In genomic region chr3:24373198-24373959, GRCh38 we compare ENCODE assay signal across 1 cellular context.
TF ChIP-seq lines count a peak whose summit lies in the region.

No MANE protein-coding gene starts in this region.

TF ChIP-seq in K562, 482 proteins besides CTCF, POLR2A, EP300 and RAD21 (continued from another document and continues in another):
- peak; percentile 37 for TF ChIP-seq CREB3 (tag; conservative IDR thresholded peaks at IDR 0.05; ENCODE audit: low read depth)
- TF ChIP-seq, protein P1, sequence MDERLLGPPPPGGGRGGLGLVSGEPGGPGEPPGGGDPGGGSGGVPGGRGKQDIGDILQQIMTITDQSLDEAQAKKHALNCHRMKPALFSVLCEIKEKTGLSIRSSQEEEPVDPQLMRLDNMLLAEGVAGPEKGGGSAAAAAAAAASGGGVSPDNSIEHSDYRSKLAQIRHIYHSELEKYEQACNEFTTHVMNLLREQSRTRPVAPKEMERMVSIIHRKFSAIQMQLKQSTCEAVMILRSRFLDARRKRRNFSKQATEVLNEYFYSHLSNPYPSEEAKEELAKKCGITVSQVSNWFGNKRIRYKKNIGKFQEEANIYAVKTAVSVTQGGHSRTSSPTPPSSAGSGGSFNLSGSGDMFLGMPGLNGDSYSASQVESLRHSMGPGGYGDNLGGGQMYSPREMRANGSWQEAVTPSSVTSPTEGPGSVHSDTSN (CRISPR knock-in tag; IDR thresholded peaks at IDR 0.05; ENCODE audit: low read depth), result no peak
- TF ChIP-seq, protein P1 (tag; conservative IDR thresholded peaks at IDR 0.05; ENCODE audit: low read depth), result 0 out of 2 replicates have a peak, but pooled peaks have one; percentile 12
- TF ChIP-seq NBN (IDR thresholded peaks at IDR 0.05; ENCODE audit: low read depth), result no peak
- 0 out of 2 replicates have a peak, but pooled peaks have one; percentile 44 for TF ChIP-seq CEBPB (tag; IDR thresholded peaks at IDR 0.05)
- TF ChIP-seq MAFK (IDR thresholded peaks at IDR 0.05; ENCODE audit: low read length), result no peak
- TF ChIP-seq, protein P2, sequence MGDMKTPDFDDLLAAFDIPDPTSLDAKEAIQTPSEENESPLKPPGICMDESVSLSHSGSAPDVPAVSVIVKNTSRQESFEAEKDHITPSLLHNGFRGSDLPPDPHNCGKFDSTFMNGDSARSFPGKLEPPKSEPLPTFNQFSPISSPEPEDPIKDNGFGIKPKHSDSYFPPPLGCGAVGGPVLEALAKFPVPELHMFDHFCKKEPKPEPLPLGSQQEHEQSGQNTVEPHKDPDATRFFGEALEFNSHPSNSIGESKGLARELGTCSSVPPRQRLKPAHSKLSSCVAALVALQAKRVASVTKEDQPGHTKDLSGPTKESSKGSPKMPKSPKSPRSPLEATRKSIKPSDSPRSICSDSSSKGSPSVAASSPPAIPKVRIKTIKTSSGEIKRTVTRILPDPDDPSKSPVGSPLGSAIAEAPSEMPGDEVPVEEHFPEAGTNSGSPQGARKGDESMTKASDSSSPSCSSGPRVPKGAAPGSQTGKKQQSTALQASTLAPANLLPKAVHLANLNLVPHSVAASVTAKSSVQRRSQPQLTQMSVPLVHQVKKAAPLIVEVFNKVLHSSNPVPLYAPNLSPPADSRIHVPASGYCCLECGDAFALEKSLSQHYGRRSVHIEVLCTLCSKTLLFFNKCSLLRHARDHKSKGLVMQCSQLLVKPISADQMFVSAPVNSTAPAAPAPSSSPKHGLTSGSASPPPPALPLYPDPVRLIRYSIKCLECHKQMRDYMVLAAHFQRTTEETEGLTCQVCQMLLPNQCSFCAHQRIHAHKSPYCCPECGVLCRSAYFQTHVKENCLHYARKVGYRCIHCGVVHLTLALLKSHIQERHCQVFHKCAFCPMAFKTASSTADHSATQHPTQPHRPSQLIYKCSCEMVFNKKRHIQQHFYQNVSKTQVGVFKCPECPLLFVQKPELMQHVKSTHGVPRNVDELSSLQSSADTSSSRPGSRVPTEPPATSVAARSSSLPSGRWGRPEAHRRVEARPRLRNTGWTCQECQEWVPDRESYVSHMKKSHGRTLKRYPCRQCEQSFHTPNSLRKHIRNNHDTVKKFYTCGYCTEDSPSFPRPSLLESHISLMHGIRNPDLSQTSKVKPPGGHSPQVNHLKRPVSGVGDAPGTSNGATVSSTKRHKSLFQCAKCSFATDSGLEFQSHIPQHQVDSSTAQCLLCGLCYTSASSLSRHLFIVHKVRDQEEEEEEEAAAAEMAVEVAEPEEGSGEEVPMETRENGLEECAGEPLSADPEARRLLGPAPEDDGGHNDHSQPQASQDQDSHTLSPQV (IDR thresholded peaks at IDR 0.05), result peak; percentile 80
- TF ChIP-seq CREBBP (IDR thresholded peaks at IDR 0.05; ENCODE audit: low read depth, low read length), result no peak
- no peak for TF ChIP-seq NR2C1 (IDR thresholded peaks at IDR 0.05)
- 0 out of 2 replicates have a peak, but pooled peaks have one; percentile 28 for TF ChIP-seq NR2C1 (tag; IDR thresholded peaks at IDR 0.05)
- no peak for TF ChIP-seq ZNF449 (CRISPR knock-in tag; IDR thresholded peaks at IDR 0.05)
- TF ChIP-seq GTF2E2 (tag; IDR thresholded peaks at IDR 0.05), result 0 out of 2 replicates have a peak, but pooled peaks have one; percentile 24
- no peak for TF ChIP-seq ZNF445 (CRISPR knock-in tag; IDR thresholded peaks at IDR 0.05; ENCODE audit: low read depth)
- no peak for TF ChIP-seq ZNF551 (CRISPR knock-in tag; IDR thresholded peaks at IDR 0.05)
- TF ChIP-seq ZBTB8A (IDR thresholded peaks at IDR 0.05; ENCODE audit: partially characterized antibody), result no peak
- TF ChIP-seq SRF (CRISPR knock-in tag; IDR thresholded peaks at IDR 0.05), result no peak
- no peak for TF ChIP-seq PRMT5 (CRISPR knock-in tag; IDR thresholded peaks at IDR 0.05)
- TF ChIP-seq USF2 (CRISPR knock-in tag; IDR thresholded peaks at IDR 0.05), result no peak
- no peak for TF ChIP-seq ZNF354B (CRISPR knock-in tag; IDR thresholded peaks at IDR 0.05)
- TF ChIP-seq DDX20 (tag; IDR thresholded peaks at IDR 0.05; ENCODE audit: low read depth), result 0 out of 2 replicates have a peak, but pooled peaks have one; percentile 53
- no peak for TF ChIP-seq SREBF2 (CRISPR knock-in tag; IDR thresholded peaks at IDR 0.05)
- TF ChIP-seq NR2C2 (CRISPR knock-in tag; IDR thresholded peaks at IDR 0.05), result no peak
- TF ChIP-seq NR2C2 (tag; IDR thresholded peaks at IDR 0.05), result peak; percentile 55
- TF ChIP-seq HNRNPH1 (optimal IDR thresholded peaks at IDR 0.05; ENCODE audit: low read depth, low read length), result no peak
- no peak for TF ChIP-seq ZNF639 (CRISPR knock-in tag; conservative IDR thresholded peaks at IDR 0.05 in 1 of 2, IDR thresholded peaks at IDR 0.05 in 1 of 2)
- no peak for TF ChIP-seq NRF1 (conservative IDR thresholded peaks at IDR 0.05 in 1 of 2, IDR thresholded peaks at IDR 0.05 in 1 of 2)
- no peak for TF ChIP-seq HMG20A (CRISPR knock-in tag; conservative IDR thresholded peaks at IDR 0.05)
- TF ChIP-seq PTRF (tag; IDR thresholded peaks at IDR 0.05), result 0 out of 2 replicates have a peak, but pooled peaks have one; percentile 17
- TF ChIP-seq, protein P3, sequence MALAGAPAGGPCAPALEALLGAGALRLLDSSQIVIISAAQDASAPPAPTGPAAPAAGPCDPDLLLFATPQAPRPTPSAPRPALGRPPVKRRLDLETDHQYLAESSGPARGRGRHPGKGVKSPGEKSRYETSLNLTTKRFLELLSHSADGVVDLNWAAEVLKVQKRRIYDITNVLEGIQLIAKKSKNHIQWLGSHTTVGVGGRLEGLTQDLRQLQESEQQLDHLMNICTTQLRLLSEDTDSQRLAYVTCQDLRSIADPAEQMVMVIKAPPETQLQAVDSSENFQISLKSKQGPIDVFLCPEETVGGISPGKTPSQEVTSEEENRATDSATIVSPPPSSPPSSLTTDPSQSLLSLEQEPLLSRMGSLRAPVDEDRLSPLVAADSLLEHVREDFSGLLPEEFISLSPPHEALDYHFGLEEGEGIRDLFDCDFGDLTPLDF (CRISPR knock-in tag; IDR thresholded peaks at IDR 0.05), result no peak
- TF ChIP-seq U2AF2 (optimal IDR thresholded peaks at IDR 0.05; ENCODE audit: low read depth, low read length), result no peak
- no peak for TF ChIP-seq CBFB (CRISPR knock-in tag; IDR thresholded peaks at IDR 0.05)
- no peak for TF ChIP-seq ZNF76 (CRISPR knock-in tag; IDR thresholded peaks at IDR 0.05; ENCODE audit: borderline replicate concordance)
- no peak for TF ChIP-seq KHSRP (IDR thresholded peaks at IDR 0.05)
- TF ChIP-seq PYGO2 (tag; IDR thresholded peaks at IDR 0.05), result no peak
- no peak for TF ChIP-seq YY1 (IDR thresholded peaks at IDR 0.05; ENCODE audit: borderline replicate concordance in 1 of 3, control insufficient read depth in 1 of 3, extremely low read depth in 1 of 3, insufficient read depth in 3 of 3, insufficient read length in 1 of 3, insufficient replicate concordance in 2 of 3, low read depth in 1 of 3, low read length in 2 of 3)
- TF ChIP-seq, protein P4, sequence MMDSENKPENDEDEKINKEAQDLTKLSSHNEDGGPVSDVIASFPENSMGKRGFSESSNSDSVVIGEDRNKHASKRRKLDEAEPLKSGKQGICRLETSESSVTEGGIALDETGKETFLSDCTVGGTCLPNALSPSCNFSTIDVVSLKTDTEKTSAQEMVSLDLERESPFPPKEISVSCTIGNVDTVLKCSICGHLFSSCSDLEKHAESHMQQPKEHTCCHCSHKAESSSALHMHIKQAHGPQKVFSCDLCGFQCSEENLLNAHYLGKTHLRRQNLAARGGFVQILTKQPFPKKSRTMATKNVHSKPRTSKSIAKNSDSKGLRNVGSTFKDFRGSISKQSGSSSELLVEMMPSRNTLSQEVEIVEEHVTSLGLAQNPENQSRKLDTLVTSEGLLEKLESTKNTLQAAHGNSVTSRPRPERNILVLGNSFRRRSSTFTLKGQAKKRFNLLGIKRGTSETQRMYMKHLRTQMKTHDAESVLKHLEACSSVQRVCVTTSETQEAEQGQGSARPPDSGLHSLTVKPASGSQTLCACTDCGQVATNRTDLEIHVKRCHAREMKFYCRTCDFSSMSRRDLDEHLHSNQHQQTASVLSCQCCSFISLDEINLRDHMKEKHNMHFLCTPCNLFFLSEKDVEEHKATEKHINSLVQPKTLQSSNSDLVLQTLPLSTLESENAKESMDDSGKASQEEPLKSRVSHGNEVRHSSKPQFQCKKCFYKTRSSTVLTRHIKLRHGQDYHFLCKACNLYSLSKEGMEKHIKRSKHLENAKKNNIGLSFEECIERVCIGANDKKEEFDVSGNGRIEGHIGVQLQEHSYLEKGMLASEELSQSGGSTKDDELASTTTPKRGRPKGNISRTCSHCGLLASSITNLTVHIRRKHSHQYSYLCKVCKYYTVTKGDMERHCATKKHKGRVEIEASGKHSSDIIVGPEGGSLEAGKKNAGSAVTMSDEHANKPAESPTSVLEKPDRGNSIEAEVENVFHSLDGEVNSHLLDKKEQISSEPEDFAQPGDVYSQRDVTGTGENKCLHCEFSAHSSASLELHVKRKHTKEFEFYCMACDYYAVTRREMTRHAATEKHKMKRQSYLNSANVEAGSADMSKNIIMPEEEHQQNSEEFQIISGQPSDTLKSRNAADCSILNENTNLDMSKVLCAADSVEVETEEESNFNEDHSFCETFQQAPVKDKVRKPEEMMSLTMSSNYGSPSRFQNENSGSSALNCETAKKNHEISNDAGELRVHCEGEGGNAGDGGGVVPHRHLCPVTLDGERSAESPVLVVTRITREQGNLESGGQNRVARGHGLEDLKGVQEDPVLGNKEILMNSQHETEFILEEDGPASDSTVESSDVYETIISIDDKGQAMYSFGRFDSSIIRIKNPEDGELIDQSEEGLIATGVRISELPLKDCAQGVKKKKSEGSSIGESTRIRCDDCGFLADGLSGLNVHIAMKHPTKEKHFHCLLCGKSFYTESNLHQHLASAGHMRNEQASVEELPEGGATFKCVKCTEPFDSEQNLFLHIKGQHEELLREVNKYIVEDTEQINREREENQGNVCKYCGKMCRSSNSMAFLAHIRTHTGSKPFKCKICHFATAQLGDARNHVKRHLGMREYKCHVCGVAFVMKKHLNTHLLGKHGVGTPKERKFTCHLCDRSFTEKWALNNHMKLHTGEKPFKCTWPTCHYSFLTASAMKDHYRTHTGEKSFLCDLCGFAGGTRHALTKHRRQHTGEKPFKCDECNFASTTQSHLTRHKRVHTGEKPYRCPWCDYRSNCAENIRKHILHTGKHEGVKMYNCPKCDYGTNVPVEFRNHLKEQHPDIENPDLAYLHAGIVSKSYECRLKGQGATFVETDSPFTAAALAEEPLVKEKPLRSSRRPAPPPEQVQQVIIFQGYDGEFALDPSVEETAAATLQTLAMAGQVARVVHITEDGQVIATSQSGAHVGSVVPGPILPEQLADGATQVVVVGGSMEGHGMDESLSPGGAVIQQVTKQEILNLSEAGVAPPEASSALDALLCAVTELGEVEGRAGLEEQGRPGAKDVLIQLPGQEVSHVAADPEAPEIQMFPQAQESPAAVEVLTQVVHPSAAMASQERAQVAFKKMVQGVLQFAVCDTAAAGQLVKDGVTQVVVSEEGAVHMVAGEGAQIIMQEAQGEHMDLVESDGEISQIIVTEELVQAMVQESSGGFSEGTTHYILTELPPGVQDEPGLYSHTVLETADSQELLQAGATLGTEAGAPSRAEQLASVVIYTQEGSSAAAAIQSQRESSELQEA (IDR thresholded peaks at IDR 0.05; ENCODE audit: low read depth), result peak; percentile 86
- TF ChIP-seq CBX8 (IDR thresholded peaks at IDR 0.05; ENCODE audit: borderline replicate concordance, extremely low read depth, low read depth, low read length, poor library complexity, severe bottlenecking), result no peak
